In the genomic region with DNA sequence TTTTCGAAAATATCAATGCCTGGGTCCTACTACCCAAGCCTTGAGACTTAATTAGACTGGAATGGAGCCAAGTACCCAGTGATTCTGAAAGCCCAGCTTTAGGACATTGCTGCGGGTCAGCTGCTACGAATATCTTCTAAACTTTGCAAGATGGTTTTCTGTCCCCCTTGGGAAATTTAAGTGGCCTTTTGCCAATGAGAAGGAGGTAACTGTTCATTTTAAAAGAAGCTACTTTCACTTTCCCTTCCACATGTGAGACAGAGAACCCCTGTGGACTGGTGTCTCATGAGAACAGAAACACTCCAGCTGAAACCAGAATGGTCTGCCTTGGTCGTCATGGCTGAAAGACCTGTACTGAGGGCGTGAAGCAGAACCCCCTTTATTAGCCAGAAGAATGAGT, we compare ENCODE assay signal across 8 cellular contexts.
A peak's percentile ranks its signal among the peaks of the same experiment; 100 is the strongest.
DNase-seq lines count a peak whose midpoint lies in the region; ATAC-seq and TF ChIP-seq lines count a peak whose summit lies in the region.

No MANE protein-coding gene starts in this region.

- no peaks in the 10 kb centered on the region for H3K79me2 ChIP-seq in fibroblast of lung (ENCODE audit: control insufficient read depth, insufficient read depth, low read length)

- H3K9ac ChIP-seq in BLaER1 treated with 17β-estradiol and CSF1 and Interleukin-3, amounts not matched to agents 10 nM and 100 nM = peak overlapping the region in 8 of 11 experiments; percentile 0 to 59 (median 18); a peak in 11 of 22 replicates
- no peak overlapping the region for H3K9ac ChIP-seq in fibroblast of lung (ENCODE audit: insufficient read depth, low read length)

- ATAC-seq in GM18519 (IDR thresholded peaks at IDR 0.05; ENCODE audit: low FRiP score, unreplicated experiment) (peak; percentile 94), HG02885 (IDR thresholded peaks at IDR 0.05; ENCODE audit: poor library complexity, unreplicated experiment) (peak; percentile 94)

- TF ChIP-seq CTCF in fibroblast of lung (conservative IDR thresholded peaks at IDR 0.05 in 1 of 2, IDR thresholded peaks at IDR 0.05 in 1 of 2; ENCODE audit: low read depth in 1 of 2, low read length in 2 of 2) = no peak

- peak; percentile 89 for DNase-seq in OCI-M1 (lab: John Stamatoyannopoulos, UW)
- peak in 1 of 2 donors; percentile 31 for DNase-seq in fibroblast of lung (ENCODE audit: low read depth in 2 of 2)
- no peak for DNase-seq in HuH-7 (ENCODE audit: low spot score)
- DNase-seq in hippocampal formation (lab: John Stamatoyannopoulos, UW) = no peak
- no peak for DNase-seq in DMS153 (lab: John Stamatoyannopoulos, UW)

- H3K4me1 ChIP-seq in BLaER1 treated with 17β-estradiol and CSF1 and Interleukin-3, amounts not matched to agents 10 nM and 100 nM = peaks cover 18 to 45% (median 38%) of the 10 kb centered on the region in 10 experiments
- H3K4me1 ChIP-seq in fibroblast of lung (ENCODE audit: control insufficient read depth, extremely low read depth, insufficient read depth, low read length) = no peaks in the 10 kb centered on the region

- H4K20me1 ChIP-seq in BLaER1 treated with 17β-estradiol and CSF1 and Interleukin-3, amounts not matched to agents 10 nM and 100 nM = no peaks in the 10 kb centered on the region
- no peaks in the 10 kb centered on the region for H4K20me1 ChIP-seq in fibroblast of lung (ENCODE audit: control insufficient read depth, extremely low read depth, insufficient read depth, low read length)

- H2AFZ ChIP-seq in fibroblast of lung (ENCODE audit: low read length) = no peak overlapping the region

- peak overlapping the region in 8 of 10 experiments; percentile 22 to 45 (median 28); a peak in 8 of 20 replicates for H3K4me3 ChIP-seq in BLaER1 treated with 17β-estradiol and CSF1 and Interleukin-3, amounts not matched to agents 10 nM and 100 nM
- H3K4me3 ChIP-seq in fibroblast of lung (replicated peaks in 1 of 4; ENCODE audit: control extremely low read depth in 1 of 4, insufficient read depth in 1 of 4, low read depth in 3 of 4, low read length in 4 of 4) = peak overlapping the region in 1 of 4 experiments; percentile 37

- peaks cover 11 to 42% (median 26%) of the 10 kb centered on the region in 11 experiments; a peak in 19 of 22 replicates for H3K9me3 ChIP-seq in BLaER1 treated with 17β-estradiol and CSF1 and Interleukin-3, amounts not matched to agents 10 nM and 100 nM (replicated peaks in 1 of 11)
- no peaks in the 10 kb centered on the region for H3K9me3 ChIP-seq in fibroblast of lung (ENCODE audit: control insufficient read depth, insufficient read depth, low read depth, low read length)

- H3K27ac ChIP-seq in BLaER1 treated with 17β-estradiol and CSF1 and Interleukin-3, amounts not matched to agents 10 nM and 100 nM = peak overlapping the region in 8 of 11 experiments; percentile 27 to 71 (median 55); a peak in 14 of 22 replicates
- H3K27ac ChIP-seq in fibroblast of lung (ENCODE audit: insufficient read depth, low read length) = no peak overlapping the region

- H3K27me3 ChIP-seq in BLaER1 treated with 17β-estradiol and CSF1 and Interleukin-3, amounts not matched to agents 10 nM and 100 nM = no peaks in the 10 kb centered on the region
- peaks cover 8% of the 10 kb centered on the region for H3K27me3 ChIP-seq in fibroblast of lung (ENCODE audit: control insufficient read depth, insufficient read depth, low read length)

- H3K36me3 ChIP-seq in BLaER1 treated with 17β-estradiol and CSF1 and Interleukin-3, amounts not matched to agents 10 nM and 100 nM = no peaks in the 10 kb centered on the region
- H3K36me3 ChIP-seq in fibroblast of lung (ENCODE audit: control insufficient read depth, insufficient read depth, low read length) = no peaks in the 10 kb centered on the region

- peak overlapping the region; percentile 50 to 85 (median 81) for H3K4me2 ChIP-seq in BLaER1 treated with 17β-estradiol and CSF1 and Interleukin-3, amounts not matched to agents 10 nM and 100 nM
- peak overlapping the region; percentile 13 for H3K4me2 ChIP-seq in fibroblast of lung (ENCODE audit: extremely low read depth, insufficient read depth, low read length)
